Comparison of ENCODE assay signal across 20 cellular contexts in genomic region chr3:4723921-4724698, GRCh38.
DNase-seq lines count a peak whose midpoint lies in the region; ATAC-seq and TF ChIP-seq lines count a peak whose summit lies in the region.
"Had no signal": no experiment of that assay in that cellular context is flagged by ENCODE, and none has a peak within 500 bp of the region (broad histone marks: within the 10 kb centered on the region; RNA-seq: fewer than 3 reads in every experiment).

No MANE protein-coding gene starts in this region.

- peak overlapping the region; percentile 93 for H3K27ac ChIP-seq in caudate nucleus (ENCODE audit: low read depth, low read length)
- H3K27ac ChIP-seq in right lobe of liver, result peak overlapping the region; percentile 60 to 84 (median 72)
- H3K27ac ChIP-seq: BLaER1 treated with 17β-estradiol and CSF1 and Interleukin-3, amounts not matched to agents 10 nM and 100 nM had no signal

- H3K27me3 ChIP-seq in right lobe of liver (no peaks in the 10 kb centered on the region), H7 (ENCODE audit: control insufficient read depth, insufficient read depth, low read length) (no peaks in the 10 kb centered on the region)
- H3K27me3 ChIP-seq: BLaER1 treated with 17β-estradiol and CSF1 and Interleukin-3, amounts not matched to agents 10 nM and 100 nM had no signal

- TF ChIP-seq CTCF in right lobe of liver (IDR thresholded peaks at IDR 0.05), result no peak

- no peaks in the 10 kb centered on the region for H3K27me3 Mint-ChIP-seq in T-helper 1 cell treated with Interleukin-12 subunit alpha and Interleukin-12 subunit beta and Interleukin-4 antibody, amounts not matched to agents 30 μg/mL and 1 μg/mL, for 36 hours (ENCODE audit: low read depth)
- H3K27me3 Mint-ChIP-seq: naive B cell had no signal

- H3K36me3 Mint-ChIP-seq in T-helper 1 cell treated with Interleukin-12 subunit alpha and Interleukin-12 subunit beta and Interleukin-4 antibody, amounts not matched to agents 30 μg/mL and 1 μg/mL, for 36 hours (ENCODE audit: low read depth), result peaks cover 24% of the 10 kb centered on the region

- peak overlapping the region; percentile 72 for H3K27ac Mint-ChIP-seq in T-helper 1 cell treated with Interleukin-12 subunit alpha and Interleukin-12 subunit beta and Interleukin-4 antibody, amounts not matched to agents 30 μg/mL and 1 μg/mL, for 36 hours

- H3K4me1 ChIP-seq in right lobe of liver, result peaks cover 0 to 53% (median 16%) of the 10 kb centered on the region in 4 donors

- H3K36me3 ChIP-seq in right lobe of liver (no peaks in the 10 kb centered on the region), H7 (replicated peaks; ENCODE audit: control insufficient read depth, insufficient read depth, low read length) (no peaks in the 10 kb centered on the region)

- 16% methylated on average over 11 of the region's 11 CpGs for WGBS in right lobe of liver (ENCODE audit: insufficient coverage, low coverage, low lambda C conversion rate, missing lambda C conversion rate)

- no peaks in the 10 kb centered on the region for H3K9me3 ChIP-seq in right lobe of liver
- H3K9me3 ChIP-seq: BLaER1 treated with 17β-estradiol and CSF1 and Interleukin-3, amounts not matched to agents 10 nM and 100 nM had no signal

- peaks cover 56% of the 10 kb centered on the region for H3K4me1 Mint-ChIP-seq in T-helper 1 cell treated with Interleukin-12 subunit alpha and Interleukin-12 subunit beta and Interleukin-4 antibody, amounts not matched to agents 30 μg/mL and 1 μg/mL, for 36 hours (ENCODE audit: low read depth)

- H3K4me3 ChIP-seq in right lobe of liver, result no peak overlapping the region
- no peak overlapping the region for H3K4me3 ChIP-seq in H7 (ENCODE audit: insufficient read depth, low read depth, low read length)
- H3K4me3 ChIP-seq: BLaER1 treated with 17β-estradiol and CSF1 and Interleukin-3, amounts not matched to agents 10 nM and 100 nM had no signal

- peak overlapping the region; percentile 41 for H3K4me3 Mint-ChIP-seq in T-helper 1 cell treated with Interleukin-12 subunit alpha and Interleukin-12 subunit beta and Interleukin-4 antibody, amounts not matched to agents 30 μg/mL and 1 μg/mL, for 36 hours
- H3K4me3 Mint-ChIP-seq: naive B cell had no signal

- peak; percentile 61 to 71 (median 66) for ATAC-seq in right lobe of liver

- TF ChIP-seq POLR2A in right lobe of liver (IDR thresholded peaks at IDR 0.05), result peak; percentile 25

- DNase-seq in T-helper 1 cell (no peak), MV-4-11 (lab: John Stamatoyannopoulos, UW) (peak; percentile 19), caudate nucleus (lab: John Stamatoyannopoulos, UW) (no peak), right lobe of liver (peak; percentile 78 to 87 (median 81)), H7 (no peak)
- DNase-seq in stimulated activated CD4-positive, alpha-beta T cell treated with anti-CD3 and anti-CD28 coated beads, Interleukin-4, amount 100 ng/mL, for 1 hour, result no peak
- no peak for DNase-seq in stimulated activated naive CD4-positive, alpha-beta T cell (lab: John Stamatoyannopoulos, UW)
- DNase-seq: activated CD8-positive, alpha-beta memory T cell treated with anti-CD3 and anti-CD28 coated beads for 24 hours; aorta; Kasumi-1; naive B cell; NCI-H1092 treated with DMSO at 0.1 percent for 48 hours; NCI-H2081; NCI-H524; posterior cingulate gyrus; SHP77; stimulated activated CD4-positive, alpha-beta T cell treated with anti-CD3 and anti-CD28 coated beads, Interleukin-4, amount 100 ng/mL, for 24 hours had no signal

- intact Hi-C loops in right lobe of liver (cut with DNase I), result no loop called here

- H3K9me3 Mint-ChIP-seq in T-helper 1 cell treated with Interleukin-12 subunit alpha and Interleukin-12 subunit beta and Interleukin-4 antibody, amounts not matched to agents 30 μg/mL and 1 μg/mL, for 36 hours, result no peaks in the 10 kb centered on the region
- H3K9me3 Mint-ChIP-seq: activated T-helper 2 cell treated with anti-CD3 and anti-CD28 coated beads, Interferon-gamma antibody, Interleukin-2, Interleukin-4, amounts not matched to agents 10 μg/mL and 5 μg/mL and 100 μg/mL, durations not matched to agents 14 hours and 24 hours and 36 hours; naive B cell had no signal

Comparison
In these comparisons a context has a peak if more than half of its experiments do, and no peak if none do; other contexts are left out.
1. DNase-seq: peak in MV-4-11 (single experiment) and right lobe of liver (3 of 3); none in T-helper 1 cell (0 of 5), caudate nucleus (0 of 61), stimulated activated CD4-positive, alpha-beta T cell treated with anti-CD3 and anti-CD28 coated beads, Interleukin-4, amount 100 ng/mL, for 1 hour (single experiment), stimulated activated naive CD4-positive, alpha-beta T cell (0 of 6) and H7 (single experiment).